Comparison of ENCODE assay signal across 15 cellular contexts in genomic region chr6:127402890-127403617, GRCh38. TPM values are rescaled to one million over a fixed set of nuclear protein-coding genes. Genes with fewer than 3 reads are reported as not detected.
DNase-seq lines count a peak whose midpoint lies in the region; ATAC-seq lines count a peak whose summit lies in the region.
"Had no signal": no experiment of that assay in that cellular context is flagged by ENCODE, and none has a peak within 500 bp of the region (broad histone marks: within the 10 kb centered on the region; RNA-seq: fewer than 3 reads in every experiment).

No MANE protein-coding gene starts in this region.

- H3K27me3 Mint-ChIP-seq in activated T-helper 17 cell treated with anti-CD3 and anti-CD28 coated beads, Interleukin-2, amount 50 U/mL, for 72 hours = no peaks in the 10 kb centered on the region
- H3K27me3 Mint-ChIP-seq: activated B cell treated with CpG ODN at 0.5 μM for 24 hours had no signal

- H3K4me3 Mint-ChIP-seq in activated T-helper 17 cell treated with anti-CD3 and anti-CD28 coated beads, Interleukin-2, amount 50 U/mL, for 72 hours = no peak overlapping the region
- H3K4me3 Mint-ChIP-seq: activated B cell treated with CpG ODN at 0.5 μM for 24 hours; activated naive CD4-positive, alpha-beta T cell treated with anti-CD3 and anti-CD28 coated beads for 36 hours; T-helper 1 cell treated with Interleukin-12 subunit alpha and Interleukin-12 subunit beta and Interleukin-4 antibody, amounts not matched to agents 30 μg/mL and 1 μg/mL, for 36 hours had no signal

- peak overlapping the region; percentile 69 for H3K27ac Mint-ChIP-seq in activated T-helper 17 cell treated with anti-CD3 and anti-CD28 coated beads, Interleukin-2, amount 50 U/mL, for 72 hours
- H3K27ac Mint-ChIP-seq: activated B cell treated with CpG ODN at 0.5 μM for 24 hours had no signal

- DNase-seq in D341Med (ENCODE audit: low spot score) (peak; percentile 26), NCI-H2227 (lab: John Stamatoyannopoulos, UW; ENCODE audit: unreplicated experiment) (no peak), NCI-H2196 treated with DMSO at 0.1 percent for 48 hours (lab: John Stamatoyannopoulos, UW; ENCODE audit: unreplicated experiment) (no peak), NCI-H128 (lab: John Stamatoyannopoulos, UW; ENCODE audit: unreplicated experiment) (no peak), GM03348 (ENCODE audit: low spot score) (no peak)
- DNase-seq: activated B cell treated with CpG ODN at 0.5 μM for 24 hours, brain microvascular endothelial cell, DMS 273 treated with DMSO at 0.1 percent for 48 hours, left lung, NCI-H446 had no signal

- peaks cover 10% of the 10 kb centered on the region for H3K4me1 Mint-ChIP-seq in activated T-helper 17 cell treated with anti-CD3 and anti-CD28 coated beads, Interleukin-2, amount 50 U/mL, for 72 hours

- H3K36me3 Mint-ChIP-seq in activated T-helper 17 cell treated with anti-CD3 and anti-CD28 coated beads, Interleukin-2, amount 50 U/mL, for 72 hours (ENCODE audit: low read depth) = no peaks in the 10 kb centered on the region

- peak; percentile 37 for ATAC-seq in GM18868 (IDR thresholded peaks at IDR 0.05; ENCODE audit: unreplicated experiment)
- peak; percentile 30 for ATAC-seq in HG02973 (IDR thresholded peaks at IDR 0.05; ENCODE audit: unreplicated experiment)
- ATAC-seq in activated T-helper 17 cell treated with anti-CD3 and anti-CD28 coated beads, Interleukin-2, amount 50 U/mL, for 72 hours (replicated peaks) = no peak
- ATAC-seq: left lung had no signal

- no peaks in the 10 kb centered on the region for H3K9me3 Mint-ChIP-seq in activated T-helper 17 cell treated with anti-CD3 and anti-CD28 coated beads, Interleukin-2, amount 50 U/mL, for 72 hours
- H3K9me3 Mint-ChIP-seq: activated B cell treated with CpG ODN at 0.5 μM for 24 hours had no signal

RNA-seq across cellular contexts. Expression of gene KIAA0408, which starts 56.1 kb away (rescaled TPM):
- total RNA-seq in activated T-helper 17 cell treated with anti-CD3 and anti-CD28 coated beads, Interleukin-2, amount 50 U/mL, for 72 hours = 10 to 100 TPM; 10.8 to 13.8 TPM

RNA-seq across cellular contexts. Expression of gene ECHDC1, which starts 59.6 kb away (rescaled TPM):
- total RNA-seq in activated T-helper 17 cell treated with anti-CD3 and anti-CD28 coated beads, Interleukin-2, amount 50 U/mL, for 72 hours = 10 to 100 TPM; 34.9 to 67.7 TPM
